In the genomic region with DNA sequence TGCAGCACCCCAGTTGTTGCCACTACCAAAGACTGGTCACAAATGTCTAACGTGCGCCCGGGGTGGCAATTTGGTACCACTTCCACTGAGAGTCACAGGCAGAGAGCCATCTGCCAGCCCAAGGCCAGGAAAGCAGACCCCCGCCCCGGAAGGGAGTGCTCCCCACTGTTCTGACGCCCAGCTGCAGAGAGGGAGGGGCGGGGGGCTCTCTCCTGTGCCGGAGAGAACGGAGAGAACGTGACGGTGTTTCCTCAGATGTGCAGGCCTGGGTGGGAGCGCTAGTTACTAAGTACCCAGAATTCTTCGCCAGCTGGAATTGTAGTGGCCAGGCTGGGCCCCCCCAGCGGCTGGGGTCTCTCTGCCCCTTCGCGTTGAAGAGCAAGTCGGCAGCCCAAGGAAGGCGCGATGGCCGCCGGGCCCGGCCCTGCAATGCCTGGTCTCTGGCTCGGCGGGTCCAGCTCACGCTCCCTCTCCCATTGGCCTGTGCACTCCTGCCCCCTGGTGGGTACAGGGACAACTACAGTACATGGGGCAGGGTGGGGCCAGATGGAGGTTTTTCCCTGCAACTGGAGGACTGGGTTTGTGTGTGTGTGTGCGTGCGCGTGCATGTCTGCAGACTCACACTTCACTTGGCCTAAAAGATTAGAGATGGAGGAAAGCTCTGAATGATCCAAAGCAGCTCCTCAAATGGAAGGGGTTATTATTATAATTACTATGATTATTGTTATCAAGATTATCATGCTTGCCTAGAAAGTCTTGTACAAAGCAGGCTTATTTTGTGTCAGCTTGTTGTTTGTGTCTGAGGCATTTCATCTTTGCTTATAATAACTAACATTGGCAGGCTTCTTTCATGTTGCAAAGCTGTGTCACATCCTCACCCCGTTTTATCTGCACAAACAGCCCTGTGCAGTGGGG, we compare ENCODE assay signal across 8 cellular contexts.
DNase-seq lines count a peak whose midpoint lies in the region; ATAC-seq and TF ChIP-seq lines count a peak whose summit lies in the region.

No MANE protein-coding gene starts in this region.

- POLR2A ChIA-PET in naive thymus-derived CD4-positive, alpha-beta T cell (lab: Charles Lee), result no interaction called here

- H3K27ac Mint-ChIP-seq in naive thymus-derived CD4-positive, alpha-beta T cell, result peak overlapping the region in 1 of 9 donors; percentile 66
- H3K27ac Mint-ChIP-seq in stimulated activated effector memory CD8-positive, alpha-beta T cell treated with anti-CD3 and anti-CD28 coated beads, Interleukin-12 subunit alpha, Interleukin-12 subunit beta, amount 100 ng/mL, for 72 hours, result no peak overlapping the region

- H3K36me3 Mint-ChIP-seq in naive thymus-derived CD4-positive, alpha-beta T cell, result no peaks in the 10 kb centered on the region
- no peaks in the 10 kb centered on the region for H3K36me3 Mint-ChIP-seq in stimulated activated effector memory CD8-positive, alpha-beta T cell treated with anti-CD3 and anti-CD28 coated beads, Interleukin-12 subunit alpha, Interleukin-12 subunit beta, amount 100 ng/mL, for 72 hours

- H3K36me3 ChIP-seq in Peyer's patch, result no peaks in the 10 kb centered on the region
- no peaks in the 10 kb centered on the region for H3K36me3 ChIP-seq in naive thymus-derived CD4-positive, alpha-beta T cell (ENCODE audit: control insufficient read depth in 2 of 3, insufficient read depth in 3 of 3, low read length in 3 of 3)

- DNase-seq in COLO668 (lab: John Stamatoyannopoulos, UW; ENCODE audit: unreplicated experiment) (peak; percentile 73), HS-5 (ENCODE audit: low read depth) (peak; percentile 29), Peyer's patch (peak; percentile 69 to 88 (median 82)), fibroblast of gingiva (ENCODE audit: low read depth) (peak; percentile 57)
- DNase-seq in activated T-helper 1 cell treated with anti-CD3 and anti-CD28 coated beads, Interleukin-2, amount 50 U/mL, for 16 hours (ENCODE audit: low read depth in 1 of 2, low spot score in 1 of 2), result peak; percentile 61 to 63
- DNase-seq in naive thymus-derived CD4-positive, alpha-beta T cell, result peak; percentile 42 to 82 (median 67)
- DNase-seq in stimulated activated effector memory CD8-positive, alpha-beta T cell treated with anti-CD3 and anti-CD28 coated beads, Interleukin-12 subunit alpha, Interleukin-12 subunit beta, amount 100 ng/mL, for 72 hours (ENCODE audit: low spot score in 2 of 2), result peak; percentile 86 to 89

- peak; percentile 79 to 94 (median 88) for TF ChIP-seq CTCF in Peyer's patch (IDR thresholded peaks at IDR 0.05)

- H3K27ac ChIP-seq in Peyer's patch, result peak overlapping the region in 2 of 4 donors; percentile 25 to 26
- no peak overlapping the region for H3K27ac ChIP-seq in naive thymus-derived CD4-positive, alpha-beta T cell (ENCODE audit: low read depth, low read length)

- peak overlapping the region; percentile 29 to 72 (median 56) for H3K4me3 Mint-ChIP-seq in naive thymus-derived CD4-positive, alpha-beta T cell
- peak overlapping the region; percentile 55 for H3K4me3 Mint-ChIP-seq in stimulated activated effector memory CD8-positive, alpha-beta T cell treated with anti-CD3 and anti-CD28 coated beads, Interleukin-12 subunit alpha, Interleukin-12 subunit beta, amount 100 ng/mL, for 72 hours

- H3K9me3 ChIP-seq in Peyer's patch, result no peaks in the 10 kb centered on the region
- H3K9me3 ChIP-seq in naive thymus-derived CD4-positive, alpha-beta T cell (ENCODE audit: control insufficient read depth in 2 of 3, low read length in 3 of 3), result no peaks in the 10 kb centered on the region

- peak overlapping the region in 2 of 4 donors; percentile 32 to 43 for H3K4me3 ChIP-seq in Peyer's patch
- peak overlapping the region; percentile 47 for H3K4me3 ChIP-seq in naive thymus-derived CD4-positive, alpha-beta T cell (ENCODE audit: low read length)

- peaks cover 0 to 9% (median 4%) of the 10 kb centered on the region in 5 donors for H3K27me3 Mint-ChIP-seq in naive thymus-derived CD4-positive, alpha-beta T cell

- no peak for TF ChIP-seq POLR2A in Peyer's patch (IDR thresholded peaks at IDR 0.05)

- CTCF ChIA-PET in naive thymus-derived CD4-positive, alpha-beta T cell (lab: Charles Lee), result interaction anchor here (0.6 to 2.9 kb wide), 8 partner anchors 10 to 853 kb away, joined by 3 to 22 read pairs (median 5); no protein-coding TSS in a partner anchor

- H3K9me3 Mint-ChIP-seq in naive thymus-derived CD4-positive, alpha-beta T cell, result no peaks in the 10 kb centered on the region
- no peaks in the 10 kb centered on the region for H3K9me3 Mint-ChIP-seq in stimulated activated effector memory CD8-positive, alpha-beta T cell treated with anti-CD3 and anti-CD28 coated beads, Interleukin-12 subunit alpha, Interleukin-12 subunit beta, amount 100 ng/mL, for 72 hours

- no peaks in the 10 kb centered on the region for H3K4me1 ChIP-seq in Peyer's patch
- H3K4me1 ChIP-seq in naive thymus-derived CD4-positive, alpha-beta T cell (ENCODE audit: control insufficient read depth in 2 of 2, insufficient read depth in 2 of 2, low read length in 2 of 2), result peaks cover 0 to 7% of the 10 kb centered on the region in 2 donors

- H3K27me3 ChIP-seq in Peyer's patch, result no peaks in the 10 kb centered on the region
- no peaks in the 10 kb centered on the region for H3K27me3 ChIP-seq in naive thymus-derived CD4-positive, alpha-beta T cell (ENCODE audit: control insufficient read depth in 2 of 2, insufficient read depth in 2 of 2, low read length in 2 of 2)

- intact Hi-C loops in naive thymus-derived CD4-positive, alpha-beta T cell (cut with micrococcal nuclease), result loop anchor here (1.0 to 5.0 kb wide), 6 partner anchors 39 to 853 kb away; no protein-coding TSS in a partner anchor

- peak; percentile 70 for ATAC-seq in GM19468 (IDR thresholded peaks at IDR 0.05; ENCODE audit: extremely low read depth, unreplicated experiment)
- ATAC-seq in naive thymus-derived CD4-positive, alpha-beta T cell, result peak; percentile 95
- peak; percentile 93 for ATAC-seq in stimulated activated effector memory CD8-positive, alpha-beta T cell treated with anti-CD3 and anti-CD28 coated beads, Interleukin-12 subunit alpha, Interleukin-12 subunit beta, amount 100 ng/mL, for 72 hours

- peaks cover 0 to 14% (median 0%) of the 10 kb centered on the region in 7 donors for H3K4me1 Mint-ChIP-seq in naive thymus-derived CD4-positive, alpha-beta T cell
- peaks cover 21% of the 10 kb centered on the region for H3K4me1 Mint-ChIP-seq in stimulated activated effector memory CD8-positive, alpha-beta T cell treated with anti-CD3 and anti-CD28 coated beads, Interleukin-12 subunit alpha, Interleukin-12 subunit beta, amount 100 ng/mL, for 72 hours

Comparison
In these comparisons a context has a peak if more than half of its experiments do, and no peak if none do; other contexts are left out.
1. DNase-seq: peak in every context shown above with its lines; median percentile 88 in stimulated activated effector memory CD8-positive, alpha-beta T cell treated with anti-CD3 and anti-CD28 coated beads, Interleukin-12 subunit alpha, Interleukin-12 subunit beta, amount 100 ng/mL, for 72 hours; 82 in Peyer's patch; 73 in COLO668; 67 in naive thymus-derived CD4-positive, alpha-beta T cell; 62 in activated T-helper 1 cell treated with anti-CD3 and anti-CD28 coated beads, Interleukin-2, amount 50 U/mL, for 16 hours; 57 in fibroblast of gingiva; 29 in HS-5.